ENCODE assay signal across 14 cellular contexts in genomic region chr18:6553234-6553900, GRCh38.
"Had no signal": no experiment of that assay in that cellular context is flagged by ENCODE, and none has a peak within 500 bp of the region (broad histone marks: within the 10 kb centered on the region; RNA-seq: fewer than 3 reads in every experiment).

No MANE protein-coding gene starts in this region.

- H3K4me3 ChIP-seq: sigmoid colon, spleen, upper lobe of left lung had no signal

- H3K4me1 ChIP-seq: sigmoid colon, spleen, upper lobe of left lung had no signal

- FAIRE-seq: colon, endometrium had no signal

- H3K27me3 ChIP-seq: sigmoid colon, spleen, upper lobe of left lung had no signal

- H3K27ac ChIP-seq: sigmoid colon, spleen, upper lobe of left lung had no signal

- ATAC-seq: activated CD4-positive, CD25-positive, alpha-beta regulatory T cell treated with anti-CD3 and anti-CD28 coated beads, Interleukin-2, amount 50 U/mL, for 24 hours; esophagus mucosa; stimulated activated naive CD8-positive, alpha-beta T cell treated with anti-CD3 and anti-CD28 coated beads, Interleukin-15, amount 100 ng/mL, for 72 hours had no signal

- H3K9me3 ChIP-seq: sigmoid colon, spleen, upper lobe of left lung had no signal

- H3K36me3 ChIP-seq: sigmoid colon, spleen, upper lobe of left lung had no signal

- DNase-seq: activated naive CD4-positive, alpha-beta T cell; activated naive CD8-positive, alpha-beta T cell treated with anti-CD3 and anti-CD28 coated beads, Interleukin-2, amount 10 ng/mL, durations not matched to agents 7 days and 5 days; anterior cingulate cortex; hypothalamus; kidney glomerular epithelial cell; sigmoid colon; spleen; stimulated activated naive CD8-positive, alpha-beta T cell treated with anti-CD3 and anti-CD28 coated beads, Interleukin-15, amount 100 ng/mL, for 72 hours; SW 1271 had no signal
